ENCODE assay signal across 19 cellular contexts in genomic region chr20:53699085-53699717, GRCh38.
"Had no signal": no experiment of that assay in that cellular context is flagged by ENCODE, and none has a peak within 500 bp of the region (broad histone marks: within the 10 kb centered on the region; RNA-seq: fewer than 3 reads in every experiment).

No MANE protein-coding gene starts in this region.

- H3K27ac Mint-ChIP-seq: stimulated activated naive B cell treated with anti-CD40 and anti-IgM and Interleukin-4, amounts not matched to agents 10 μg/mL and 1 μg/mL and 100 μg/mL, for 72 hours; type B pancreatic cell; WTC11 had no signal

- H3K4me3 ChIP-seq: adrenal gland, thoracic aorta, vagina had no signal

- H3K27me3 Mint-ChIP-seq: stimulated activated naive B cell treated with anti-CD40 and anti-IgM and Interleukin-4, amounts not matched to agents 10 μg/mL and 1 μg/mL and 100 μg/mL, for 72 hours; T-cell; type B pancreatic cell had no signal

- ATAC-seq: foreskin keratinocyte; left ventricle myocardium superior; stimulated activated naive B cell treated with anti-CD40 and anti-IgM and Interleukin-4, amounts not matched to agents 10 μg/mL and 1 μg/mL and 100 μg/mL, for 72 hours; T-cell; WTC11 had no signal

- H3K9me3 Mint-ChIP-seq: stimulated activated naive B cell treated with anti-CD40 and anti-IgM and Interleukin-4, amounts not matched to agents 10 μg/mL and 1 μg/mL and 100 μg/mL, for 72 hours; T-cell; type B pancreatic cell; WTC11 had no signal

- H3K36me3 ChIP-seq: adrenal gland, thoracic aorta, vagina had no signal

- H3K27ac ChIP-seq: adrenal gland, foreskin keratinocyte, thoracic aorta, vagina had no signal

- H3K4me1 Mint-ChIP-seq: WTC11 had no signal

- H3K36me3 Mint-ChIP-seq: stimulated activated naive B cell treated with anti-CD40 and anti-IgM and Interleukin-4, amounts not matched to agents 10 μg/mL and 1 μg/mL and 100 μg/mL, for 72 hours; T-cell; type B pancreatic cell; WTC11 had no signal

- DNase-seq: activated naive CD4-positive, alpha-beta T cell treated with Interleukin-2 at 50 U/mL for 16 hours; activated T-cell treated with anti-CD3 and anti-CD28 coated beads, Interleukin-2, amount 50 U/mL, for 1 hour; adrenal gland; central memory CD4-positive, alpha-beta T cell; effector memory CD4-positive, alpha-beta T cell; foreskin keratinocyte; kidney glomerular epithelial cell; left ventricle myocardium superior; occipital lobe; posterior cingulate gyrus; stimulated activated CD4-positive, alpha-beta T cell treated with anti-CD3 and anti-CD28 coated beads, Interleukin-2, amount 100 ng/mL, for 48 hours; stimulated activated CD8-positive, alpha-beta memory T cell treated with anti-CD3 and anti-CD28 coated beads, Interleukin-4, amount 100 ng/mL, for 48 hours; stimulated activated naive B cell treated with anti-CD40 and anti-IgM and Interleukin-4, amounts not matched to agents 10 μg/mL and 1 μg/mL and 100 μg/mL, for 72 hours; T-cell; T-helper 9 cell had no signal

- H3K4me3 Mint-ChIP-seq: stimulated activated naive B cell treated with anti-CD40 and anti-IgM and Interleukin-4, amounts not matched to agents 10 μg/mL and 1 μg/mL and 100 μg/mL, for 72 hours; T-cell; type B pancreatic cell; WTC11 had no signal

- H3K4me1 ChIP-seq: adrenal gland, foreskin keratinocyte, vagina had no signal

- H3K27me3 ChIP-seq: adrenal gland, foreskin keratinocyte, vagina had no signal

- H3K9me3 ChIP-seq: adrenal gland, thoracic aorta, vagina had no signal
